ENCODE assay signal across 8 cellular contexts in genomic region chr20:23399568-23400241, GRCh38. TPM values are rescaled to one million over a fixed set of nuclear protein-coding genes. Genes with fewer than 3 reads are reported as not detected.
DNase-seq lines count a peak whose midpoint lies in the region; ATAC-seq lines count a peak whose summit lies in the region.

No MANE protein-coding gene starts in this region.

- H3K27me3 Mint-ChIP-seq in activated T-cell treated with anti-CD3 and anti-CD28 coated beads, Interleukin-2, amount 50 U/mL, for 24 hours, result no peaks in the 10 kb centered on the region

- DNase-seq in activated T-cell treated with anti-CD3 and anti-CD28 coated beads, Interleukin-2, amount 50 U/mL, for 24 hours, result peak; percentile 34
- no peak for DNase-seq in activated T-cell treated with anti-CD3 and anti-CD28 coated beads, Interleukin-2, amount 50 U/mL, for 1 hour
- DNase-seq in activated naive CD4-positive, alpha-beta T cell treated with anti-CD3 and anti-CD28 coated beads, Interleukin-2, amount 50 U/mL, for 72 hours (ENCODE audit: low spot score in 2 of 2), result peak; percentile 22 to 57
- peak; percentile 7 to 65 for DNase-seq in stimulated activated effector memory CD8-positive, alpha-beta T cell treated with anti-CD3 and anti-CD28 coated beads, Interleukin-12 subunit alpha, Interleukin-12 subunit beta, amount 100 ng/mL, for 72 hours (ENCODE audit: low spot score in 2 of 2)
- DNase-seq in SK-N-DZ (ENCODE audit: low spot score) (no peak), HPDE6-E6E7 (ENCODE audit: extremely low spot score) (no peak), ureter (ENCODE audit: low spot score) (no peak)

- H3K9me3 Mint-ChIP-seq in activated T-cell treated with anti-CD3 and anti-CD28 coated beads, Interleukin-2, amount 50 U/mL, for 24 hours, result no peaks in the 10 kb centered on the region
- H3K9me3 Mint-ChIP-seq in activated naive CD4-positive, alpha-beta T cell treated with anti-CD3 and anti-CD28 coated beads, Interleukin-2, amount 50 U/mL, for 72 hours, result no peaks in the 10 kb centered on the region
- no peaks in the 10 kb centered on the region for H3K9me3 Mint-ChIP-seq in stimulated activated effector memory CD8-positive, alpha-beta T cell treated with anti-CD3 and anti-CD28 coated beads, Interleukin-12 subunit alpha, Interleukin-12 subunit beta, amount 100 ng/mL, for 72 hours

- H3K36me3 Mint-ChIP-seq in activated T-cell treated with anti-CD3 and anti-CD28 coated beads, Interleukin-2, amount 50 U/mL, for 24 hours (ENCODE audit: low read depth), result peaks cover 65% of the 10 kb centered on the region
- H3K36me3 Mint-ChIP-seq in activated naive CD4-positive, alpha-beta T cell treated with anti-CD3 and anti-CD28 coated beads, Interleukin-2, amount 50 U/mL, for 72 hours, result peaks cover 3 to 13% of the 10 kb centered on the region in 2 donors
- peaks cover 34% of the 10 kb centered on the region for H3K36me3 Mint-ChIP-seq in stimulated activated effector memory CD8-positive, alpha-beta T cell treated with anti-CD3 and anti-CD28 coated beads, Interleukin-12 subunit alpha, Interleukin-12 subunit beta, amount 100 ng/mL, for 72 hours

- H3K4me1 Mint-ChIP-seq in activated T-cell treated with anti-CD3 and anti-CD28 coated beads, Interleukin-2, amount 50 U/mL, for 24 hours (ENCODE audit: low read depth), result peaks cover 42% of the 10 kb centered on the region
- peaks cover 41% of the 10 kb centered on the region for H3K4me1 Mint-ChIP-seq in stimulated activated effector memory CD8-positive, alpha-beta T cell treated with anti-CD3 and anti-CD28 coated beads, Interleukin-12 subunit alpha, Interleukin-12 subunit beta, amount 100 ng/mL, for 72 hours

- H3K4me3 Mint-ChIP-seq in activated T-cell treated with anti-CD3 and anti-CD28 coated beads, Interleukin-2, amount 50 U/mL, for 24 hours, result peak overlapping the region; percentile 43
- H3K4me3 Mint-ChIP-seq in stimulated activated effector memory CD8-positive, alpha-beta T cell treated with anti-CD3 and anti-CD28 coated beads, Interleukin-12 subunit alpha, Interleukin-12 subunit beta, amount 100 ng/mL, for 72 hours, result peak overlapping the region; percentile 48

- peak overlapping the region; percentile 83 for H3K27ac Mint-ChIP-seq in activated T-cell treated with anti-CD3 and anti-CD28 coated beads, Interleukin-2, amount 50 U/mL, for 24 hours
- peak overlapping the region in 1 of 2 donors; percentile 77 for H3K27ac Mint-ChIP-seq in activated naive CD4-positive, alpha-beta T cell treated with anti-CD3 and anti-CD28 coated beads, Interleukin-2, amount 50 U/mL, for 72 hours
- peak overlapping the region; percentile 12 for H3K27ac Mint-ChIP-seq in stimulated activated effector memory CD8-positive, alpha-beta T cell treated with anti-CD3 and anti-CD28 coated beads, Interleukin-12 subunit alpha, Interleukin-12 subunit beta, amount 100 ng/mL, for 72 hours

- peak; percentile 48 for ATAC-seq in HG03565 (IDR thresholded peaks at IDR 0.05; ENCODE audit: unreplicated experiment)
- ATAC-seq in activated naive CD4-positive, alpha-beta T cell treated with anti-CD3 and anti-CD28 coated beads, Interleukin-2, amount 50 U/mL, for 72 hours, result peak; percentile 95
- ATAC-seq in stimulated activated effector memory CD8-positive, alpha-beta T cell treated with anti-CD3 and anti-CD28 coated beads, Interleukin-12 subunit alpha, Interleukin-12 subunit beta, amount 100 ng/mL, for 72 hours, result peak; percentile 96

RNA-seq across cellular contexts. Expression of gene NAPB, which starts 21.6 kb away (rescaled TPM):
- 10 to 100 TPM; 10.1 to 16.2 TPM for total RNA-seq in activated naive CD4-positive, alpha-beta T cell treated with anti-CD3 and anti-CD28 coated beads, Interleukin-2, amount 50 U/mL, for 72 hours
- 9.0 and 11.1 TPM in 2 replicates for polyA plus RNA-seq in SK-N-DZ (2014; cell fraction: cytosol; rRNA removed)
- polyA plus RNA-seq in SK-N-DZ (2014; cell fraction: nucleus; rRNA removed), result 21.3 and 25.0 TPM in 2 replicates
- 14.6 TPM for total RNA-seq in ureter

RNA-seq across cellular contexts. Expression of gene GZF1, which starts 37.7 kb away (rescaled TPM):
- total RNA-seq in activated naive CD4-positive, alpha-beta T cell treated with anti-CD3 and anti-CD28 coated beads, Interleukin-2, amount 50 U/mL, for 72 hours, result 1 to 10 TPM; 5.6 to 9.2 TPM
- polyA plus RNA-seq in SK-N-DZ (2014; cell fraction: cytosol; rRNA removed), result 9.5 and 15.0 TPM in 2 replicates
- polyA plus RNA-seq in SK-N-DZ (2014; cell fraction: nucleus; rRNA removed), result 15.3 and 20.4 TPM in 2 replicates
- 11.2 TPM for total RNA-seq in ureter

RNA-seq across cellular contexts. Expression of gene CSTL1, which starts 39.8 kb away (rescaled TPM):
- total RNA-seq in activated naive CD4-positive, alpha-beta T cell treated with anti-CD3 and anti-CD28 coated beads, Interleukin-2, amount 50 U/mL, for 72 hours, result not detected
- not detected in 2 replicates for polyA plus RNA-seq in SK-N-DZ (2014; cell fraction: cytosol; rRNA removed)
- not detected in 2 replicates for polyA plus RNA-seq in SK-N-DZ (2014; cell fraction: nucleus; rRNA removed)
- not detected for total RNA-seq in ureter

RNA-seq across cellular contexts. Expression of gene NXT1, which starts 49.1 kb away (rescaled TPM):
- total RNA-seq in activated naive CD4-positive, alpha-beta T cell treated with anti-CD3 and anti-CD28 coated beads, Interleukin-2, amount 50 U/mL, for 72 hours, result 10 to 100 TPM; 37.0 to 45.9 TPM
- 83.3 and 99.4 TPM in 2 replicates for polyA plus RNA-seq in SK-N-DZ (2014; cell fraction: cytosol; rRNA removed)
- polyA plus RNA-seq in SK-N-DZ (2014; cell fraction: nucleus; rRNA removed), result 48.4 and 63.7 TPM in 2 replicates
- total RNA-seq in ureter, result 30.8 TPM

RNA-seq across cellular contexts. Expression of gene CST11, which starts 53.0 kb away (rescaled TPM):
- not detected for total RNA-seq in activated naive CD4-positive, alpha-beta T cell treated with anti-CD3 and anti-CD28 coated beads, Interleukin-2, amount 50 U/mL, for 72 hours
- not detected in 2 replicates for polyA plus RNA-seq in SK-N-DZ (2014; cell fraction: cytosol; rRNA removed)
- not detected in 2 replicates for polyA plus RNA-seq in SK-N-DZ (2014; cell fraction: nucleus; rRNA removed)
- not detected for total RNA-seq in ureter

Comparison
In these comparisons a context has a peak if more than half of its experiments do, and no peak if none do; other contexts are left out.
1. DNase-seq: peak in activated T-cell treated with anti-CD3 and anti-CD28 coated beads, Interleukin-2, amount 50 U/mL, for 24 hours (single experiment), activated naive CD4-positive, alpha-beta T cell treated with anti-CD3 and anti-CD28 coated beads, Interleukin-2, amount 50 U/mL, for 72 hours (2 of 2) and stimulated activated effector memory CD8-positive, alpha-beta T cell treated with anti-CD3 and anti-CD28 coated beads, Interleukin-12 subunit alpha, Interleukin-12 subunit beta, amount 100 ng/mL, for 72 hours (2 of 2); none in activated T-cell treated with anti-CD3 and anti-CD28 coated beads, Interleukin-2, amount 50 U/mL, for 1 hour (single experiment), SK-N-DZ (single experiment), HPDE6-E6E7 (single experiment) and ureter (single experiment).
2. Peak in every context shown above with its lines, with median percentiles within 50 percentile points of each other: ATAC-seq.